Comparison of ENCODE assay signal across 8 cellular contexts in genomic region chr2:67840460-67841068, GRCh38.
A peak's percentile ranks its signal among the peaks of the same experiment; 100 is the strongest.
DNase-seq lines count a peak whose midpoint lies in the region; ATAC-seq and TF ChIP-seq lines count a peak whose summit lies in the region.

No MANE protein-coding gene starts in this region.

- H3K27me3 ChIP-seq in Peyer's patch = no peaks in the 10 kb centered on the region

- H3K36me3 ChIP-seq in Peyer's patch = no peaks in the 10 kb centered on the region

- DNase-seq in DMS53 treated with DMSO at 0.1 percent for 48 hours (lab: John Stamatoyannopoulos, UW; ENCODE audit: unreplicated experiment) = peak; percentile 74
- peak in 2 of 3 donors; percentile 61 for DNase-seq in Peyer's patch
- peak; percentile 84 for DNase-seq in cerebellum (ENCODE audit: low spot score)
- DNase-seq in left kidney (ENCODE audit: low read depth, low spot score) = peak; percentile 92
- peak; percentile 30 for DNase-seq in stimulated activated naive CD8-positive, alpha-beta T cell treated with anti-CD3 and anti-CD28 coated beads, Interleukin-15, Interleukin-2, amounts not matched to agents 100 U/mL and 50 U/mL, for 24 hours

- peak; percentile 99 for TF ChIP-seq RAD21 in Ishikawa (IDR thresholded peaks at IDR 0.05; ENCODE audit: low read depth)

- no peak overlapping the region for H3K27ac ChIP-seq in Peyer's patch

- peaks cover 0 to 4% (median 0%) of the 10 kb centered on the region in 4 donors for H3K4me1 ChIP-seq in Peyer's patch

- no peak overlapping the region for H3K4me3 ChIP-seq in Peyer's patch

- ATAC-seq in GM19455 (IDR thresholded peaks at IDR 0.05; ENCODE audit: unreplicated experiment) = peak; percentile 73
- ATAC-seq in stimulated activated naive CD8-positive, alpha-beta T cell treated with anti-CD3 and anti-CD28 coated beads, Interleukin-15, Interleukin-2, amounts not matched to agents 100 U/mL and 50 U/mL, for 24 hours = no peak
- ATAC-seq in HG03045 (IDR thresholded peaks at IDR 0.05; ENCODE audit: unreplicated experiment) = no peak

- no peaks in the 10 kb centered on the region for H3K9me3 ChIP-seq in Peyer's patch

- TF ChIP-seq CTCF in Peyer's patch (IDR thresholded peaks at IDR 0.05) = peak in 4 of 6 experiments; percentile 47 to 68 (median 66)

- TF ChIP-seq EP300 in Ishikawa (IDR thresholded peaks at IDR 0.05; ENCODE audit: borderline replicate concordance) = no peak

- no peak for TF ChIP-seq POLR2A in Peyer's patch (IDR thresholded peaks at IDR 0.05)

TF ChIP-seq in Ishikawa, 13 proteins besides CTCF, POLR2A, EP300 and RAD21:
- TF ChIP-seq MAX (IDR thresholded peaks at IDR 0.05) (no peak), TAF1 (IDR thresholded peaks at IDR 0.05; ENCODE audit: low read depth) (no peak), NFIC (IDR thresholded peaks at IDR 0.05) (no peak), TCF12 (IDR thresholded peaks at IDR 0.05; ENCODE audit: low read depth) (no peak), FOXM1 (IDR thresholded peaks at IDR 0.05; ENCODE audit: borderline replicate concordance, low read depth) (no peak), EGR1 (IDR thresholded peaks at IDR 0.05) (no peak), YY1 (IDR thresholded peaks at IDR 0.05; ENCODE audit: low read depth) (no peak), USF1 (IDR thresholded peaks at IDR 0.05) (no peak)

Comparison
In these comparisons a context has a peak if more than half of its experiments do, and no peak if none do; other contexts are left out.
1. DNase-seq: peak in every context shown above with its lines; median percentile 92 in left kidney; 84 in cerebellum; 74 in DMS53 treated with DMSO at 0.1 percent for 48 hours; 61 in Peyer's patch; 30 in stimulated activated naive CD8-positive, alpha-beta T cell treated with anti-CD3 and anti-CD28 coated beads, Interleukin-15, Interleukin-2, amounts not matched to agents 100 U/mL and 50 U/mL, for 24 hours.